In genomic region chr3:149291178-149291577, GRCh38 we compare ENCODE assay signal across 8 cellular contexts. TPM values are rescaled to one million over a fixed set of nuclear protein-coding genes. Genes with fewer than 3 reads are reported as not detected.
DNase-seq lines count a peak whose midpoint lies in the region; ATAC-seq, FAIRE-seq and TF ChIP-seq lines count a peak whose summit lies in the region.

No MANE protein-coding gene starts in this region.

- H2AFZ ChIP-seq in GM12878 (ENCODE audit: control insufficient read depth, low read depth, low read length) = no peak overlapping the region

- H3K4me1 ChIP-seq in GM12878 (ENCODE audit: control insufficient read depth, insufficient read depth, low read length) (no peaks in the 10 kb centered on the region), pancreas (no peaks in the 10 kb centered on the region)

- in situ Hi-C loops in GM12878 (cut with MboI) = no loop called here

- H3K9ac ChIP-seq in GM12878 (ENCODE audit: control insufficient read depth, insufficient read depth, low read length) = no peak overlapping the region

- H3K36me3 ChIP-seq in GM12878 (ENCODE audit: control insufficient read depth in 2 of 2, insufficient read depth in 2 of 2, low read length in 1 of 2) = no peaks in the 10 kb centered on the region
- H3K36me3 ChIP-seq in pancreas = no peaks in the 10 kb centered on the region

- no peak overlapping the region for H3K4me2 ChIP-seq in GM12878 (ENCODE audit: control insufficient read depth, insufficient read depth)

- RAD21 ChIA-PET in GM12878 (lab: Charles Lee; ENCODE audit: unreplicated experiment) = no interaction called here

- H3K9me3 ChIP-seq in GM12878 (replicated peaks; ENCODE audit: control insufficient read depth, insufficient read depth, low read length) (no peaks in the 10 kb centered on the region), pancreas (no peaks in the 10 kb centered on the region)

- H3K79me2 ChIP-seq in GM12878 (ENCODE audit: control insufficient read depth, insufficient read depth, low read length) = no peaks in the 10 kb centered on the region

- POLR2A ChIA-PET in GM12878 (lab: Charles Lee) = no interaction called here

- no peak overlapping the region for H3K4me3 ChIP-seq in GM12878
- no peak overlapping the region for H3K4me3 ChIP-seq in pancreas

- CTCF ChIA-PET in GM12878 (lab: Yijun Ruan, JAX) = interaction anchor here (1.8 to 2.2 kb wide), 3 partner anchors 11 to 170 kb away, joined by 4 to 13 read pairs (median 6); no protein-coding TSS in a partner anchor

- DNase-seq in activated CD4-positive, alpha-beta T cell treated with anti-CD3 and anti-CD28 coated beads for 48 hours = peak; percentile 10
- no peak for DNase-seq in activated CD4-positive, alpha-beta T cell treated with anti-CD3 and anti-CD28 coated beads, Interleukin-2, amount 50 U/mL, for 48 hours
- DNase-seq in GM12878 (ENCODE audit: low read depth, low spot score) (no peak), pancreas (no peak), mesenteric fat pad (ENCODE audit: low spot score) (no peak), glomerular visceral epithelial cell (ENCODE audit: extremely low spot score) (no peak), HuH-7.5 (ENCODE audit: low spot score) (no peak)

- H4K20me1 ChIP-seq in GM12878 (ENCODE audit: control insufficient read depth, insufficient read depth) = no peaks in the 10 kb centered on the region

- TF ChIP-seq CTCF in GM12878 (IDR thresholded peaks at IDR 0.05 in 2 of 3, conservative IDR thresholded peaks at IDR 0.05 in 1 of 3; ENCODE audit: control insufficient read depth in 2 of 3, extremely low read depth in 1 of 3, insufficient read depth in 1 of 3, low read depth in 3 of 3, low read length in 3 of 3) = peak; percentile 25 to 71 (median 60)
- TF ChIP-seq CTCF in pancreas (IDR thresholded peaks at IDR 0.05) = peak in 3 of 4 donors; percentile 13 to 33 (median 16)

- FAIRE-seq in GM12878 (lab: Jason Lieb, UNC) (no peak), pancreas (lab: Jason Lieb, UNC) (no peak)

- ATAC-seq in HG03354 (IDR thresholded peaks at IDR 0.05; ENCODE audit: poor library complexity, severe bottlenecking, unreplicated experiment) (peak; percentile 72), GM12878 (peak; percentile 81), pancreas (peak in 1 of 4 donors; percentile 53)

- no peak for TF ChIP-seq POLR2A in GM12878 (IDR thresholded peaks at IDR 0.05; ENCODE audit: low read depth, low read length)

- SMC1A ChIA-PET in GM12878 (lab: Charles Lee; ENCODE audit: uncharacterized antibody, unreplicated experiment) = interaction anchor here (0.7 kb wide), 1 partner anchor 1023 kb away, joined by 3 read pairs; no protein-coding TSS in a partner anchor

- no peak for TF ChIP-seq EP300 in GM12878 (IDR thresholded peaks at IDR 0.05; ENCODE audit: borderline replicate concordance in 1 of 2, control insufficient read depth in 1 of 2, low read depth in 2 of 2, low read length in 2 of 2)

- H3K27me3 ChIP-seq in GM12878 (replicated peaks in 1 of 2; ENCODE audit: control insufficient read depth in 2 of 2, insufficient read depth in 2 of 2, low read length in 1 of 2) (no peaks in the 10 kb centered on the region), pancreas (no peaks in the 10 kb centered on the region)

- H3K27ac ChIP-seq in GM12878 (ENCODE audit: control insufficient read depth, insufficient read depth) = no peak overlapping the region
- no peak overlapping the region for H3K27ac ChIP-seq in pancreas

- no TSS peak for BruUV-seq in GM12878 (replicated peaks; lab: Mats Ljungman, UMichigan)

- peak; percentile 42 for TF ChIP-seq RAD21 in GM12878 (IDR thresholded peaks at IDR 0.05; ENCODE audit: insufficient read depth, low read depth, low read length)

- intact Hi-C loops in GM12878 (cut with micrococcal nuclease; ENCODE audit: unreplicated experiment) = no loop called here
- intact Hi-C loops in pancreas (cut with DNase I) = no loop called here

- 18% methylated on average over 2 of the region's 2 CpGs for WGBS in GM12878 (ENCODE audit: insufficient coverage, insufficient replicate concordance, low lambda C conversion rate, missing lambda C conversion rate)
- 58 to 68% methylated on average over 2 of the region's 2 CpGs for WGBS in pancreas, 2 donors

TF ChIP-seq in GM12878, 131 proteins besides CTCF, POLR2A, EP300 and RAD21:
- TF ChIP-seq SUPT20H (IDR thresholded peaks at IDR 0.05; ENCODE audit: borderline replicate concordance, control insufficient read depth, low read depth, low read length) (no peak), JUNB (IDR thresholded peaks at IDR 0.05) (no peak), BRCA1 (IDR thresholded peaks at IDR 0.05; ENCODE audit: low read depth, low read length) (no peak), CHD1 (IDR thresholded peaks at IDR 0.05; ENCODE audit: low read depth, low read length) (no peak), SUZ12 (IDR thresholded peaks at IDR 0.05; ENCODE audit: unreplicated experiment) (no peak)

RNA-seq across cellular contexts. Expression of gene TM4SF18, which starts 42.3 kb away (rescaled TPM):
- not detected in 2 replicates for total RNA-seq in GM12878 (2013; cell fraction: nucleolus; rRNA removed)
- not detected in 2 replicates for total RNA-seq in GM12878 (2014; rRNA removed)
- not detected in 2 replicates for total RNA-seq in GM12878 (2014; rRNA removed; fragmentation: Illumina TruSeq; extraction: Trizol)
- not detected in 2 replicates for total RNA-seq in GM12878 (2021)
- polyA plus RNA-seq in GM12878 (2011; ENCODE audit: low read depth) = not detected
- polyA plus RNA-seq in GM12878 (2011; rRNA removed) = not detected in 2 replicates
- polyA plus RNA-seq in GM12878 (2011; cell fraction: cytosol; rRNA removed) = not detected in 2 replicates
- not detected in 2 replicates for polyA plus RNA-seq in GM12878 (2011; cell fraction: nucleus; rRNA removed)
- not detected in 2 replicates for polyA plus RNA-seq in GM12878 (2012)
- 0.01 TPM in 1 of 2 replicates, not detected in the other for polyA plus RNA-seq in GM12878 (2014; fragmentation: Illumina TruSeq; extraction: Trizol)
- not detected for polyA plus RNA-seq in GM12878 (2014; fragmentation: Nextera tagmentation; extraction: Ambion mirVana)
- polyA plus RNA-seq in GM12878 (2014; rRNA removed) = not detected in 2 replicates
- polyA plus RNA-seq in GM12878 (2016; fragmentation: Nextera tagmentation; extraction: Ambion mirVana) = not detected
- not detected in 2 replicates for polyA minus RNA-seq in GM12878 (2011; rRNA and poly(A)+ RNA removed)
- not detected in 2 replicates for polyA minus RNA-seq in GM12878 (2011; cell fraction: cytosol; rRNA and poly(A)+ RNA removed)
- not detected in 2 replicates for polyA minus RNA-seq in GM12878 (2011; cell fraction: nucleus; rRNA and poly(A)+ RNA removed)
- 10 to 100 TPM in 1 of 6 donors, 1 to 10 TPM in 5; 3.3 to 10.6 (median 3.9) TPM for total RNA-seq in pancreas
- 1 to 10 TPM; 2.4 to 6.4 TPM for polyA plus RNA-seq in pancreas
- total RNA-seq in mesenteric fat pad = 12.3 TPM
